Comparison of ENCODE assay signal across 27 cellular contexts in genomic region chr12:66331016-66331415, GRCh38.
"Had no signal": no experiment of that assay in that cellular context is flagged by ENCODE, and none has a peak within 500 bp of the region (broad histone marks: within the 10 kb centered on the region; RNA-seq: fewer than 3 reads in every experiment).

No MANE protein-coding gene starts in this region.

- H3K4me1 ChIP-seq: left lung, lower lobe of right lung, neural progenitor cell, right lobe of liver, stomach, testis, thyroid gland, transverse colon, upper lobe of left lung, vagina had no signal

- H3K27ac ChIP-seq: left lung, lower lobe of right lung, neural progenitor cell, ovary, right atrium auricular region, right lobe of liver, stomach, testis, thyroid gland, transverse colon, upper lobe of left lung, vagina had no signal

- H3K9me3 Mint-ChIP-seq: immature natural killer cell; mesothelial cell of epicardium; naive B cell; natural killer cell; nephron progenitor cell; neural progenitor cell; stimulated activated naive B cell treated with anti-CD40 and anti-IgM and Interleukin-4, amounts not matched to agents 10 μg/mL and 1 μg/mL and 100 μg/mL, for 72 hours had no signal

- H3K9ac ChIP-seq: neural progenitor cell had no signal

- H3K4me1 Mint-ChIP-seq: mesothelial cell of epicardium; naive B cell; nephron progenitor cell; neural progenitor cell; stimulated activated naive B cell treated with anti-CD40 and anti-IgM and Interleukin-4, amounts not matched to agents 10 μg/mL and 1 μg/mL and 100 μg/mL, for 72 hours had no signal

- H3K36me3 ChIP-seq: neural progenitor cell, ovary, right lobe of liver, thyroid gland had no signal

- H3K27me3 ChIP-seq: left lung, neural progenitor cell, ovary, right atrium auricular region, right lobe of liver, stomach, testis, thyroid gland, transverse colon, upper lobe of left lung, vagina had no signal

- H3K4me3 ChIP-seq: left lung, lower lobe of right lung, neural progenitor cell, ovary, right atrium auricular region, right lobe of liver, smooth muscle cell, stomach, testis, thyroid gland, transverse colon, upper lobe of left lung, vagina had no signal

- ATAC-seq: left colon; left lung; lower lobe of right lung; natural killer cell; right lobe of liver; stimulated activated naive B cell treated with anti-CD40 and anti-IgM and Interleukin-4, amounts not matched to agents 10 μg/mL and 1 μg/mL and 100 μg/mL, for 72 hours had no signal

- H3K4me2 ChIP-seq: neural progenitor cell, smooth muscle cell had no signal

- H2AFZ ChIP-seq: neural progenitor cell had no signal

- H3K27ac Mint-ChIP-seq: immature natural killer cell; mesothelial cell of epicardium; natural killer cell; nephron progenitor cell; neural progenitor cell; progenitor cell of endocrine pancreas; stimulated activated naive B cell treated with anti-CD40 and anti-IgM and Interleukin-4, amounts not matched to agents 10 μg/mL and 1 μg/mL and 100 μg/mL, for 72 hours had no signal

- DNase-seq: hypothalamus; immature natural killer cell; kidney; left colon; left lung; lower lobe of right lung; naive B cell; natural killer cell; nephron progenitor cell; ovary; right lobe of liver; stimulated activated CD4-positive, alpha-beta T cell treated with anti-CD3 and anti-CD28 coated beads, Interleukin-15, amount 100 ng/mL, for 24 hours; stimulated activated CD4-positive, alpha-beta T cell treated with anti-CD3 and anti-CD28 coated beads, Interleukin-2, amount 100 ng/mL, for 24 hours; stimulated activated CD4-positive, alpha-beta T cell treated with anti-CD3 and anti-CD28 coated beads, Interleukin-4, amount 100 ng/mL, for 1 hour; stimulated activated naive B cell treated with anti-CD40 and anti-IgM and Interleukin-4, amounts not matched to agents 10 μg/mL and 1 μg/mL and 100 μg/mL, for 72 hours; stimulated activated naive CD8-positive, alpha-beta T cell treated with anti-CD3 and anti-CD28 coated beads, Interleukin-15, Interleukin-2, amounts not matched to agents 100 U/mL and 50 U/mL, for 24 hours; stomach; testis; thyroid gland; transverse colon had no signal

- H3K27me3 Mint-ChIP-seq: naive B cell; progenitor cell of endocrine pancreas; stimulated activated naive B cell treated with anti-CD40 and anti-IgM and Interleukin-4, amounts not matched to agents 10 μg/mL and 1 μg/mL and 100 μg/mL, for 72 hours had no signal

- H3K4me3 Mint-ChIP-seq: immature natural killer cell; mesothelial cell of epicardium; naive B cell; natural killer cell; nephron progenitor cell; neural progenitor cell; stimulated activated naive B cell treated with anti-CD40 and anti-IgM and Interleukin-4, amounts not matched to agents 10 μg/mL and 1 μg/mL and 100 μg/mL, for 72 hours had no signal

- H3K9me3 ChIP-seq: left lung, lower lobe of right lung, ovary, right atrium auricular region, right lobe of liver, stomach, testis, thyroid gland, transverse colon, upper lobe of left lung, vagina had no signal
